ENCODE assay signal across 8 cellular contexts in the genomic region with DNA sequence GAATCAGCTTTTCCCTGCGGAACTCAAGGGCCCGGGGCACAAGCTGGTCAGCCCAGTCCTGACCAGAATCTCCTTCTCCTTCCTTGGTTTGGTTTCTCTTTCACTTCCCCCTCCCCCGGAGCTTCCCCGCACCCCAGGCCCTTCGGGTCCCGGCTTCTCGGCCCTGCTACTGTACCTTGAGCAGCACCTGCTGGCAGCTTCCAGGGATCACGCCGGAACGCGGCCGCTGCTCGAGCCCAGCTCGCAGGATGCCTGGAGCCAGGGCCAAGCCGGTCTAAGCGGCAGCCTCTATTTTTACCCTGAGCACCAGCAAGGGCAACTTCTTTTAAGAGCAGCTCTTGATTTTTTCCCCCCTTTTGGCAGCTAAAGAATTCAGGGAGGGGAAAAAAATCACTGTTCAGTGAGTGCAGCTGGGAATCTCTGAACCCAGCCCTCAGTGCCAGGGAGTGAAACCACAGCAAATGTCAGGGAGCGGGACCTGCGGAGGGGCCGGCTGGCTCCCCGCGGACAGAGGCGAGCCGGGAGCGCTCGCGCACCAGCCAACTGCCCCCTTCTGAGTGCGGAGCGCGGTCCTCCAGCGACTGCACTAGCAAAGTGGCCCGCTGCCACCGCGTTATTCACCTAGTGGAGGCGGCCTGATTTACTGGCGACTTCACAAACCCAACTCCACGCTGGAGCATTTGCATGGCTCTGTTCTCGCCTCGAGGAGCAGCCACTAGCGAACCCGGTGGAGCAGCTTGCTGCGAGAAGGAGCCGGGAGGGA. TPM values are rescaled to one million over a fixed set of nuclear protein-coding genes. Genes with fewer than 3 reads are reported as not detected.
A peak's percentile ranks its signal among the peaks of the same experiment; 100 is the strongest.
DNase-seq lines count a peak whose midpoint lies in the region; ATAC-seq and TF ChIP-seq lines count a peak whose summit lies in the region.

No MANE protein-coding gene starts in this region.

- peaks cover 33% of the 10 kb centered on the region for H3K4me1 Mint-ChIP-seq in stimulated activated memory B cell treated with anti-CD40 and anti-IgM and Interleukin-4, amounts not matched to agents 10 μg/mL and 1 μg/mL and 100 μg/mL, for 72 hours

- H3K4me3 Mint-ChIP-seq in stimulated activated memory B cell treated with anti-CD40 and anti-IgM and Interleukin-4, amounts not matched to agents 10 μg/mL and 1 μg/mL and 100 μg/mL, for 72 hours, result peak overlapping the region; percentile 83

- H3K4me3 ChIP-seq in BJ (ENCODE audit: low read depth, low read length), result peak overlapping the region; percentile 46
- peak overlapping the region; percentile 50 to 70 for H3K4me3 ChIP-seq in muscle layer of colon (ENCODE audit: low read depth in 1 of 2, low read length in 2 of 2)

- H3K4me1 ChIP-seq in muscle layer of colon (ENCODE audit: insufficient read depth, low read length), result peaks cover 9% of the 10 kb centered on the region

- H3K27me3 ChIP-seq in BJ (ENCODE audit: control insufficient read depth, insufficient read depth, low read length) (no peaks in the 10 kb centered on the region), muscle layer of colon (ENCODE audit: control insufficient read depth in 1 of 2, insufficient read depth in 2 of 2, low read length in 2 of 2) (peaks cover 0 to 6% of the 10 kb centered on the region in 2 donors)

- no peak overlapping the region for H3K9ac ChIP-seq in muscle layer of colon (ENCODE audit: low read length)

- peaks cover 20% of the 10 kb centered on the region for H3K27me3 Mint-ChIP-seq in stimulated activated memory B cell treated with anti-CD40 and anti-IgM and Interleukin-4, amounts not matched to agents 10 μg/mL and 1 μg/mL and 100 μg/mL, for 72 hours

- ATAC-seq in GM18868 (IDR thresholded peaks at IDR 0.05; ENCODE audit: unreplicated experiment) (peak; percentile 94), HG03097 (IDR thresholded peaks at IDR 0.05; ENCODE audit: low FRiP score, unreplicated experiment) (peak; percentile 99), esophagus mucosa (peak; percentile 95)
- peak; percentile 91 for ATAC-seq in stimulated activated memory B cell treated with anti-CD40 and anti-IgM and Interleukin-4, amounts not matched to agents 10 μg/mL and 1 μg/mL and 100 μg/mL, for 72 hours

- TF ChIP-seq CTCF in BJ (IDR thresholded peaks at IDR 0.05; ENCODE audit: insufficient read depth, low read depth, low read length), result peak; percentile 94

- no peaks in the 10 kb centered on the region for H3K36me3 Mint-ChIP-seq in stimulated activated memory B cell treated with anti-CD40 and anti-IgM and Interleukin-4, amounts not matched to agents 10 μg/mL and 1 μg/mL and 100 μg/mL, for 72 hours

- no peaks in the 10 kb centered on the region for H3K36me3 ChIP-seq in BJ (ENCODE audit: control insufficient read depth, insufficient read depth, low read length)
- H3K36me3 ChIP-seq in muscle layer of colon (ENCODE audit: insufficient read depth, low read length), result no peaks in the 10 kb centered on the region

- H3K9me3 ChIP-seq in muscle layer of colon (ENCODE audit: low read length), result no peaks in the 10 kb centered on the region

- POLR2A ChIA-PET in BJ (lab: Charles Lee), result interaction anchor here (0.8 kb wide), 1 partner anchor 878 kb away, joined by 3 read pairs; no protein-coding TSS in a partner anchor

- no peaks in the 10 kb centered on the region for H3K9me3 Mint-ChIP-seq in stimulated activated memory B cell treated with anti-CD40 and anti-IgM and Interleukin-4, amounts not matched to agents 10 μg/mL and 1 μg/mL and 100 μg/mL, for 72 hours

- peak overlapping the region; percentile 74 for H3K27ac Mint-ChIP-seq in stimulated activated memory B cell treated with anti-CD40 and anti-IgM and Interleukin-4, amounts not matched to agents 10 μg/mL and 1 μg/mL and 100 μg/mL, for 72 hours

- H3K27ac ChIP-seq in muscle layer of colon (ENCODE audit: low read depth, low read length), result no peak overlapping the region

- CTCF ChIA-PET in BJ (lab: Yijun Ruan, JAX), result interaction anchor here (0.6 to 3.4 kb wide), 41 partner anchors 8 to 1594 kb away, joined by 3 to 31 read pairs (median 3); no protein-coding TSS in a partner anchor

- DNase-seq in BJ (ENCODE audit: low read depth) (peak; percentile 44), NCI-H524 (lab: John Stamatoyannopoulos, UW) (peak; percentile 64 to 81), activated T-cell treated with anti-CD3 and anti-CD28 coated beads for 1 hour (ENCODE audit: low read depth) (peak; percentile 7)

RNA-seq across cellular contexts. Expression of a gene that starts 2.4 kb away (rescaled TPM):
- 19.7 and 33.4 TPM in 2 replicates for polyA plus RNA-seq in BJ (2011; rRNA removed)
- polyA minus RNA-seq in BJ (2011; rRNA and poly(A)+ RNA removed), result 45.5 and 64.4 TPM in 2 replicates
- total RNA-seq in esophagus mucosa, result 0.84 TPM

Comparison
In these comparisons a context has a peak if more than half of its experiments do, and no peak if none do; other contexts are left out.
1. DNase-seq: peak in every context shown above with its lines; median percentile 72 in NCI-H524; 44 in BJ; 7 in activated T-cell treated with anti-CD3 and anti-CD28 coated beads for 1 hour.